13 cellular contexts compared by ENCODE assay signal in genomic region chr22:20511578-20512259, GRCh38. TPM values are rescaled to one million over a fixed set of nuclear protein-coding genes. Genes with fewer than 3 reads are reported as not detected.
DNase-seq lines count a peak whose midpoint lies in the region; ATAC-seq and TF ChIP-seq lines count a peak whose summit lies in the region.
"Had no signal": no experiment of that assay in that cellular context is flagged by ENCODE, and none has a peak within 500 bp of the region (broad histone marks: within the 10 kb centered on the region; RNA-seq: fewer than 3 reads in every experiment).

No MANE protein-coding gene starts in this region.

- H3K27me3 Mint-ChIP-seq in Caco-2 (ENCODE audit: insufficient read depth, unreplicated experiment) (no peaks in the 10 kb centered on the region), neural crest cell (ENCODE audit: low read depth) (no peaks in the 10 kb centered on the region)
- H3K27me3 Mint-ChIP-seq in effector memory CD8-positive, alpha-beta T cell = no peaks in the 10 kb centered on the region

- TF ChIP-seq CTCF in Caco-2 (IDR thresholded peaks at IDR 0.05; ENCODE audit: insufficient read depth in 1 of 2, low read depth in 1 of 2, low read length in 1 of 2, severe bottlenecking in 1 of 2, unreplicated experiment in 1 of 2) (no peak), neural crest cell (conservative IDR thresholded peaks at IDR 0.05) (no peak), BE2C (IDR thresholded peaks at IDR 0.05; ENCODE audit: low read depth, low read length) (no peak)

- no peak for TF ChIP-seq POLR2A in GM18505 (IDR thresholded peaks at IDR 0.05; ENCODE audit: borderline replicate concordance, extremely low read depth, insufficient read depth, insufficient read length)

- H3K4me3 Mint-ChIP-seq in Caco-2 (ENCODE audit: unreplicated experiment) (peak overlapping the region; percentile 5), neural crest cell (peak overlapping the region; percentile 70)
- H3K4me3 Mint-ChIP-seq in effector memory CD8-positive, alpha-beta T cell = peak overlapping the region; percentile 50 to 96

- H3K9me3 ChIP-seq in BLaER1 = no peaks in the 10 kb centered on the region
- no peaks in the 10 kb centered on the region for H3K9me3 ChIP-seq in Caco-2
- no peaks in the 10 kb centered on the region for H3K9me3 ChIP-seq in BE2C

- H3K9me3 Mint-ChIP-seq in Caco-2 (ENCODE audit: unreplicated experiment) (no peaks in the 10 kb centered on the region), neural crest cell (no peaks in the 10 kb centered on the region)
- H3K9me3 Mint-ChIP-seq in effector memory CD8-positive, alpha-beta T cell = no peaks in the 10 kb centered on the region

- BruUV-seq in Caco-2 (replicated peaks; lab: Mats Ljungman, UMichigan) = no TSS peak

- POLR2A ChIA-PET in Caco-2 (lab: Charles Lee) = interaction anchor here (0.6 kb wide), 2 partner anchors 9 to 81 kb away, joined by 3 to 6 read pairs; no protein-coding TSS in a partner anchor

- no peak for ATAC-seq in effector memory CD8-positive, alpha-beta T cell (replicated peaks)
- no peak for ATAC-seq in GM18505 (IDR thresholded peaks at IDR 0.05; ENCODE audit: unreplicated experiment)
- ATAC-seq in GM21717 (IDR thresholded peaks at IDR 0.05; ENCODE audit: unreplicated experiment) = no peak

- H3K9ac ChIP-seq in BLaER1 = no peak overlapping the region

- H3K4me2 ChIP-seq in BLaER1 = peak overlapping the region; percentile 100; the same call in 1 of the 2 replicates

- H3K4me1 Mint-ChIP-seq in Caco-2 (ENCODE audit: low read depth, unreplicated experiment) (peaks cover 33% of the 10 kb centered on the region), neural crest cell (peaks cover 46% of the 10 kb centered on the region)
- H3K4me1 Mint-ChIP-seq in effector memory CD8-positive, alpha-beta T cell (ENCODE audit: low read depth in 2 of 2) = peaks cover 63 to 75% of the 10 kb centered on the region in 2 donors

- H3K4me3 ChIP-seq in BLaER1 (no peak overlapping the region), Caco-2 (ENCODE audit: low read depth, low read length) (no peak overlapping the region), BE2C (ENCODE audit: low read depth, low read length) (no peak overlapping the region)
- H3K4me3 ChIP-seq: cardiac muscle cell had no signal

- intact Hi-C loops in Caco-2 (cut with micrococcal nuclease; ENCODE audit: unreplicated experiment) = no loop called here

- no peaks in the 10 kb centered on the region for H3K27me3 ChIP-seq in BLaER1
- H3K27me3 ChIP-seq in Caco-2 (replicated peaks; ENCODE audit: control insufficient read depth, insufficient read depth, low read length) = no peaks in the 10 kb centered on the region
- H3K27me3 ChIP-seq in BE2C = no peaks in the 10 kb centered on the region
- H3K27me3 ChIP-seq: cardiac muscle cell had no signal

- H4K20me1 ChIP-seq in BLaER1 = peaks cover 91% of the 10 kb centered on the region

- no peak overlapping the region for H3K27ac ChIP-seq in BLaER1
- H3K27ac ChIP-seq: cardiac muscle cell had no signal

- H3K36me3 ChIP-seq in BLaER1 (peaks cover 61% of the 10 kb centered on the region), Caco-2 (ENCODE audit: control insufficient read depth, insufficient read depth, low read length) (no peaks in the 10 kb centered on the region), BE2C (peaks cover 9% of the 10 kb centered on the region)
- H3K36me3 ChIP-seq: cardiac muscle cell had no signal

- H3K27ac Mint-ChIP-seq in Caco-2 (ENCODE audit: unreplicated experiment) = peak overlapping the region; percentile 60
- H3K27ac Mint-ChIP-seq in effector memory CD8-positive, alpha-beta T cell = peak overlapping the region; percentile 94 to 97
- H3K27ac Mint-ChIP-seq in neural crest cell (ENCODE audit: unreplicated experiment) = peak overlapping the region; percentile 19

- H3K4me1 ChIP-seq in BLaER1 (peaks cover 41% of the 10 kb centered on the region), Caco-2 (peaks cover 22% of the 10 kb centered on the region), BE2C (peaks cover 2% of the 10 kb centered on the region)

- peaks cover 30% of the 10 kb centered on the region for H3K36me3 Mint-ChIP-seq in Caco-2 (ENCODE audit: insufficient read depth, unreplicated experiment)
- peaks cover 54% of the 10 kb centered on the region for H3K36me3 Mint-ChIP-seq in effector memory CD8-positive, alpha-beta T cell (ENCODE audit: insufficient read depth)
- H3K36me3 Mint-ChIP-seq in neural crest cell (ENCODE audit: low read depth) = no peaks in the 10 kb centered on the region

- no peak for DNase-seq in Caco-2
- DNase-seq in effector memory CD8-positive, alpha-beta T cell = no peak
- DNase-seq in neural crest cell (ENCODE audit: low read depth, low spot score) = no peak
- DNase-seq in BE2C = no peak
- DNase-seq in islet precursor cell = no peak
- DNase-seq: activated CD4-positive, CD25-positive, alpha-beta regulatory T cell; GF-D8; NCI-H2107; stimulated activated CD4-positive, alpha-beta T cell treated with anti-CD3 and anti-CD28 coated beads, Interleukin-2, amount 100 ng/mL, for 24 hours had no signal

- CTCF ChIA-PET in Caco-2 (lab: Charles Lee) = interaction anchor here (0.6 kb wide), 1 partner anchor 1311 kb away, joined by 3 read pairs; no protein-coding TSS in a partner anchor

RNA-seq across cellular contexts. Expression of gene MED15, which starts 4.3 kb away (rescaled TPM):
- total RNA-seq in Caco-2 (2022) (94.7 and 104 TPM in 2 replicates), neural crest cell (78.6 and 84.5 TPM in 2 replicates)
- polyA plus RNA-seq in BE2C (2012; ENCODE audit: insufficient read depth, insufficient read length, low read depth) = 133 TPM

RNA-seq across cellular contexts. Expression of gene KLHL22, which starts 16.1 kb away (rescaled TPM):
- 20.9 and 24.4 TPM in 2 replicates for total RNA-seq in Caco-2 (2022)
- 42.5 and 48.9 TPM in 2 replicates for total RNA-seq in neural crest cell
- polyA plus RNA-seq in BE2C (2012; ENCODE audit: insufficient read depth, insufficient read length, low read depth) = 41.4 TPM

Comparison
In these comparisons a context has a peak if more than half of its experiments do, and no peak if none do; other contexts are left out.
1. H3K27ac Mint-ChIP-seq: peak in every context shown above with its lines; median percentile 96 in effector memory CD8-positive, alpha-beta T cell; 60 in Caco-2; 19 in neural crest cell.
2. H3K4me3 Mint-ChIP-seq: peak in every context shown above with its lines; median percentile 73 in effector memory CD8-positive, alpha-beta T cell; 70 in neural crest cell; 5 in Caco-2.